In genomic region chr11:117959438-117960149, GRCh38 we compare ENCODE assay signal across 1 cellular context.
TF ChIP-seq lines count a peak whose summit lies in the region.

No MANE protein-coding gene starts in this region.

TF ChIP-seq in SK-N-SH treated with all-trans-retinoic acid at 6 μM for 48 hours, 23 proteins besides CTCF, POLR2A, EP300 and RAD21 (continued from another document):
- TF ChIP-seq TSHZ2 (CRISPR knock-in tag; IDR thresholded peaks at IDR 0.05): no peak
- TF ChIP-seq ISL1 (CRISPR knock-in tag; IDR thresholded peaks at IDR 0.05): no peak
- no peak for TF ChIP-seq ZC3H10 (CRISPR knock-in tag; IDR thresholded peaks at IDR 0.05)
- TF ChIP-seq ESRRG (CRISPR knock-in tag; IDR thresholded peaks at IDR 0.05): no peak
- TF ChIP-seq ZNF8 (CRISPR knock-in tag; IDR thresholded peaks at IDR 0.05): no peak
- no peak for TF ChIP-seq BACH2 (CRISPR knock-in tag; IDR thresholded peaks at IDR 0.05; ENCODE audit: borderline replicate concordance)
- no peak for TF ChIP-seq TOX (CRISPR knock-in tag; IDR thresholded peaks at IDR 0.05; ENCODE audit: borderline replicate concordance)
- no peak for TF ChIP-seq ZNF565 (CRISPR knock-in tag; conservative IDR thresholded peaks at IDR 0.05; ENCODE audit: low read depth)
- TF ChIP-seq PATZ1 (CRISPR knock-in tag; IDR thresholded peaks at IDR 0.05; ENCODE audit: borderline replicate concordance): no peak
